ENCODE assay signal across 1 cellular context in the genomic region with DNA sequence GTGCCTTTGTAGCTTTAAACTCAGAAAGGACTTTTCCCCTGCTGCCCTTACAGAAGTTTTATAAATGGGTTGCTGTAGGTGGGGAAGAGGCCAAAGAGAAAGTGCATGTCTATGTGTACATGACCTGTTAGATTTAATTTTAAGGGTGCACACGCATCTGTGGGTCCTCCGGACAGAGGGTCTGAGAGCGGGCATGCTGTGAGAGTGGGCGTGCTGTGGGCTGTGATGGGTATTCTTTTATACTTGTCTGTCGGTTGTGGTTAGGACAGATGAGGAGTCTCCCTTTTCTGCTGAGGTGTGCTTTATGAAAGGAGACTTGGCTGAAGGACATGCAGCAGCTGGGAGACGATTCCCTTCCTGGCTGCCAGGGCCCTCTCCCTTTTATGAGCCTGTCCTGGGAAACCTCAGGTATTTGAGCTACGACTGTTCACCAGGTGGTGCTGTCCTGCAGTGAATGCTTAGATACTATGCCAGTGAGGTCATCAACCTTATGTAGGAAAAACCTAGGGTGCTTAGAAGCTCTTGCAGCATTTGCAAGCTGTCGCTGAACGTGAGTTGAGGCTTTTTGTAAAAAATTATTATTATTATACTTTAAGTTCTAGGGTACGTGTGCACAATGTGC.
A peak's percentile ranks its signal among the peaks of the same experiment; 100 is the strongest.
TF ChIP-seq lines count a peak whose summit lies in the region.

No MANE protein-coding gene starts in this region.

TF ChIP-seq in HepG2, 621 proteins besides CTCF, POLR2A, EP300 and RAD21 (continued from another document):
- TF ChIP-seq MAFK (conservative IDR thresholded peaks at IDR 0.05 in 1 of 2, IDR thresholded peaks at IDR 0.05 in 1 of 2; ENCODE audit: low read length in 2 of 2): peak; percentile 37 to 48; a peak in 2 of 4 replicates
- no peak for TF ChIP-seq GATA4 (IDR thresholded peaks at IDR 0.05; ENCODE audit: borderline replicate concordance, low read depth)
- no peak for TF ChIP-seq TOE1 (CRISPR knock-in tag; IDR thresholded peaks at IDR 0.05)
- no peak for TF ChIP-seq RBFOX2 (IDR thresholded peaks at IDR 0.05; ENCODE audit: low read depth, low read length)
- no peak for TF ChIP-seq ZNF83 (CRISPR knock-in tag; IDR thresholded peaks at IDR 0.05; ENCODE audit: borderline replicate concordance)
- peak; percentile 66; the same call in 1 of the 2 replicates for TF ChIP-seq JUND (CRISPR knock-in tag; IDR thresholded peaks at IDR 0.05)
- TF ChIP-seq FOSL2 (CRISPR knock-in tag; IDR thresholded peaks at IDR 0.05): peak; percentile 54; the same call in 1 of the 2 replicates
- TF ChIP-seq, protein P1, sequence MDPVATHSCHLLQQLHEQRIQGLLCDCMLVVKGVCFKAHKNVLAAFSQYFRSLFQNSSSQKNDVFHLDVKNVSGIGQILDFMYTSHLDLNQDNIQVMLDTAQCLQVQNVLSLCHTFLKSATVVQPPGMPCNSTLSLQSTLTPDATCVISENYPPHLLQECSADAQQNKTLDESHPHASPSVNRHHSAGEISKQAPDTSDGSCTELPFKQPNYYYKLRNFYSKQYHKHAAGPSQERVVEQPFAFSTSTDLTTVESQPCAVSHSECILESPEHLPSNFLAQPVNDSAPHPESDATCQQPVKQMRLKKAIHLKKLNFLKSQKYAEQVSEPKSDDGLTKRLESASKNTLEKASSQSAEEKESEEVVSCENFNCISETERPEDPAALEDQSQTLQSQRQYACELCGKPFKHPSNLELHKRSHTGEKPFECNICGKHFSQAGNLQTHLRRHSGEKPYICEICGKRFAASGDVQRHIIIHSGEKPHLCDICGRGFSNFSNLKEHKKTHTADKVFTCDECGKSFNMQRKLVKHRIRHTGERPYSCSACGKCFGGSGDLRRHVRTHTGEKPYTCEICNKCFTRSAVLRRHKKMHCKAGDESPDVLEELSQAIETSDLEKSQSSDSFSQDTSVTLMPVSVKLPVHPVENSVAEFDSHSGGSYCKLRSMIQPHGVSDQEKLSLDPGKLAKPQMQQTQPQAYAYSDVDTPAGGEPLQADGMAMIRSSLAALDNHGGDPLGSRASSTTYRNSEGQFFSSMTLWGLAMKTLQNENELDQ (CRISPR knock-in tag; IDR thresholded peaks at IDR 0.05; ENCODE audit: borderline replicate concordance): no peak
- TF ChIP-seq SALL2 (CRISPR knock-in tag; IDR thresholded peaks at IDR 0.05): no peak
- TF ChIP-seq, protein P2, sequence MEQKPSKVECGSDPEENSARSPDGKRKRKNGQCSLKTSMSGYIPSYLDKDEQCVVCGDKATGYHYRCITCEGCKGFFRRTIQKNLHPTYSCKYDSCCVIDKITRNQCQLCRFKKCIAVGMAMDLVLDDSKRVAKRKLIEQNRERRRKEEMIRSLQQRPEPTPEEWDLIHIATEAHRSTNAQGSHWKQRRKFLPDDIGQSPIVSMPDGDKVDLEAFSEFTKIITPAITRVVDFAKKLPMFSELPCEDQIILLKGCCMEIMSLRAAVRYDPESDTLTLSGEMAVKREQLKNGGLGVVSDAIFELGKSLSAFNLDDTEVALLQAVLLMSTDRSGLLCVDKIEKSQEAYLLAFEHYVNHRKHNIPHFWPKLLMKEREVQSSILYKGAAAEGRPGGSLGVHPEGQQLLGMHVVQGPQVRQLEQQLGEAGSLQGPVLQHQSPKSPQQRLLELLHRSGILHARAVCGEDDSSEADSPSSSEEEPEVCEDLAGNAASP (CRISPR knock-in tag; IDR thresholded peaks at IDR 0.05; ENCODE audit: borderline replicate concordance): peak; percentile 50; the same call in 1 of the 2 replicates
- TF ChIP-seq RXRB (CRISPR knock-in tag; IDR thresholded peaks at IDR 0.05; ENCODE audit: borderline replicate concordance): peak; percentile 85
- TF ChIP-seq, protein P3, sequence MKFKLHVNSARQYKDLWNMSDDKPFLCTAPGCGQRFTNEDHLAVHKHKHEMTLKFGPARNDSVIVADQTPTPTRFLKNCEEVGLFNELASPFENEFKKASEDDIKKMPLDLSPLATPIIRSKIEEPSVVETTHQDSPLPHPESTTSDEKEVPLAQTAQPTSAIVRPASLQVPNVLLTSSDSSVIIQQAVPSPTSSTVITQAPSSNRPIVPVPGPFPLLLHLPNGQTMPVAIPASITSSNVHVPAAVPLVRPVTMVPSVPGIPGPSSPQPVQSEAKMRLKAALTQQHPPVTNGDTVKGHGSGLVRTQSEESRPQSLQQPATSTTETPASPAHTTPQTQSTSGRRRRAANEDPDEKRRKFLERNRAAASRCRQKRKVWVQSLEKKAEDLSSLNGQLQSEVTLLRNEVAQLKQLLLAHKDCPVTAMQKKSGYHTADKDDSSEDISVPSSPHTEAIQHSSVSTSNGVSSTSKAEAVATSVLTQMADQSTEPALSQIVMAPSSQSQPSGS (CRISPR knock-in tag; IDR thresholded peaks at IDR 0.05): peak; percentile 59; the same call in 1 of the 2 replicates
- peak; percentile 91 for TF ChIP-seq STAG1 (CRISPR knock-in tag; IDR thresholded peaks at IDR 0.05)
